32 cellular contexts compared by ENCODE assay signal in the genomic region with DNA sequence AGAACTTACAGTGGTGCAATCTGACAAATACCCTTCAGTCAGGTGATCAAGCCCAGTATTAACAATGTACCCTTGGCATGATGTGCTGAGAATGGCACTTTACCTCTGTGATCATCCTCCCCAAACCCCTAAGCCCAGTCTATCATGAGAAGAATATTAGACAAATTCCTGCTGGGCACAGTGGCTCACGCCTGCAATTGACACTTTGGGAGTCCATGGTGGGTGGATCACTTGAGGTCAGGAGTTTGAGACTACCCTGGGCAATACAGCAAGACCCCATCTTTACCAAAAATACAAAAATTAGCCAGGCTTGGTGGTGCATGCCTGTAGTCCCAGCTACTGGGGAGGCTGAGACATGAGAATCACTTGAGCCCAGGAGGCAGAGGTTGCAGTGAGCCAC.
"Had no signal": no experiment of that assay in that cellular context is flagged by ENCODE, and none has a peak within 500 bp of the region (broad histone marks: within the 10 kb centered on the region; RNA-seq: fewer than 3 reads in every experiment).

No MANE protein-coding gene starts in this region.

- H3K27ac ChIP-seq: ascending aorta, cardiac muscle cell, WERI-Rb-1 had no signal

- H3K4me3 ChIP-seq: ascending aorta, cardiac muscle cell had no signal

- H3K9me3 ChIP-seq: ascending aorta had no signal

- H3K36me3 ChIP-seq: ascending aorta, cardiac muscle cell, WERI-Rb-1 had no signal

- DNase-seq: activated CD4-positive, alpha-beta memory T cell treated with anti-CD3 and anti-CD28 coated beads, Interleukin-2, amount 10 ng/mL, durations not matched to agents 7 days and 5 days; activated CD4-positive, alpha-beta T cell treated with anti-CD3 and anti-CD28 coated beads for 1 hour; activated CD4-positive, alpha-beta T cell treated with anti-CD3 and anti-CD28 coated beads for 36 hours; activated CD4-positive, alpha-beta T cell treated with anti-CD3 and anti-CD28 coated beads for 48 hours; activated CD4-positive, alpha-beta T cell treated with anti-CD3 and anti-CD28 coated beads, Interleukin-2, amount 10 ng/mL, durations not matched to agents 7 days and 5 days; activated CD4-positive, alpha-beta T cell treated with anti-CD3 and anti-CD28 coated beads, Interleukin-2, amount 50 U/mL, for 48 hours; activated CD4-positive, CD25-positive, alpha-beta regulatory T cell; activated CD8-positive, alpha-beta memory T cell treated with anti-CD3 and anti-CD28 coated beads for 24 hours; activated CD8-positive, alpha-beta memory T cell treated with anti-CD3 and anti-CD28 coated beads, Interleukin-2, amount 10 ng/mL, durations not matched to agents 7 days and 5 days; activated CD8-positive, alpha-beta memory T cell treated with anti-CD3 and anti-CD28 coated beads, Interleukin-2, amount 50 U/mL, for 48 hours; activated CD8-positive, alpha-beta T cell treated with anti-CD3 and anti-CD28 coated beads, Interleukin-2, amount 10 ng/mL, durations not matched to agents 7 days and 5 days; activated effector memory CD4-positive, alpha-beta T cell treated with Interleukin-2 at 50 U/mL for 16 hours; activated gamma-delta T cell; activated naive CD4-positive, alpha-beta T cell treated with anti-CD3 and anti-CD28 coated beads, Interleukin-2, amount 10 ng/mL, durations not matched to agents 7 days and 5 days; activated naive CD4-positive, alpha-beta T cell treated with Interleukin-2 at 50 U/mL for 16 hours; activated naive CD8-positive, alpha-beta T cell treated with anti-CD3 and anti-CD28 coated beads, Interleukin-2, amount 10 ng/mL, durations not matched to agents 7 days and 5 days; activated naive CD8-positive, alpha-beta T cell treated with anti-CD3 and anti-CD28 coated beads, Interleukin-2, amount 50 U/mL, for 24 hours; activated T-cell treated with anti-CD3 and anti-CD28 coated beads, Interleukin-2, amount 50 U/mL, for 24 hours; activated T-cell treated with anti-CD3 and anti-CD28 coated beads, Interleukin-2, amount 50 U/mL, for 48 hours; amygdala; anterior cingulate cortex; caudate nucleus; cerebellar nuclear complex; T-helper 2 cell; T-helper 9 cell; WERI-Rb-1 had no signal

- FAIRE-seq: bronchial epithelial cell, TTC549 had no signal

- ATAC-seq: activated CD4-positive, alpha-beta T cell treated with anti-CD3 and anti-CD28 coated beads for 36 hours; activated CD4-positive, CD25-positive, alpha-beta regulatory T cell treated with anti-CD3 and anti-CD28 coated beads, Interleukin-2, amount 50 U/mL, for 24 hours; activated CD8-positive, alpha-beta memory T cell treated with anti-CD3 and anti-CD28 coated beads, Interleukin-2, amount 10 ng/mL, durations not matched to agents 7 days and 5 days; activated CD8-positive, alpha-beta T cell treated with anti-CD3 and anti-CD28 coated beads, Interleukin-2, amount 10 ng/mL, durations not matched to agents 7 days and 5 days; activated naive CD8-positive, alpha-beta T cell treated with anti-CD3 and anti-CD28 coated beads, Interleukin-2, amount 50 U/mL, for 24 hours; WTC11 had no signal

- H3K4me1 ChIP-seq: ascending aorta had no signal

- H3K27me3 ChIP-seq: ascending aorta had no signal
